10 cellular contexts compared by ENCODE assay signal in the genomic region with DNA sequence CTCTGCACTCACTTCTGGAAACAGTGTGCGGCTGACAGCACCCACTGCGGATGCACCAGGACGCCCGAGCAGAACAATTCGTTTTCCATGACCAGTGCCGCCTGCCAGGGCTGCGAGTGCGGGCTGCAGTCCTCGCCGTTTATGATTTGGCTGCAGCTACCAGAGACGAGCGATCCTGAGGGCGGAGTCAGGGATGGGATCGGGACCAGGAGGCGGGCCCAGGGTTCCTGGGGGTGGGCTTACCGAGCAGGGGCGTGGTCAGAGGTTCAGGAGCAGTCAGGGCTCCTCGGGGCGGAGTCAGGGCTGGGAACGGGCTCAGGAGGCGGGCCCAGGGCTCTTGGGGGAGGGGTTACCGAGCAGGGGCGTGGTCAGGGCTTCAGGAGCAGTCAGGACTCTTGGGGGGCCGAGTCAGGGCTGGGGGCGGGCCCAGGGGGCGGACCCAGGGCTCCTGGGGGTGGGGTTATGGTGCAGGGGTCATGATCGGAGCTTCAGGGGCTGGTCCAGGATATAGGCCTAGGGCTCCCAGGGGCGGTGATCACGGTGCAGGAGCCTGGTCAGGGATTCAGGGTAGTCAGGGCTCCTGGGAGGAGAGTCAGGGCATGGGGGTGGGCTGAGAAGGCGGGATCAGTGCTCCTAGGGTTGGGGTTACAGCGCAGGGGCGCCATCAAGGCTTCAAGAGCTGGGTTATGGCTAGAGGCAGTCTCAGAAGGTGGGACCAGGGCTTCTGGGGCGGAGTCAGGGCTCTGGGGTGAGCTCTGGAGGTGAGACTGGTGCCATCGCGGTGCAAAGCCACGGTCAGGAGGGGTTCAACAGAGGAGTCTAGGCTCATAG. TPM values are rescaled to one million over a fixed set of nuclear protein-coding genes. Genes with fewer than 3 reads are reported as not detected.
DNase-seq lines count a peak whose midpoint lies in the region; ATAC-seq and TF ChIP-seq lines count a peak whose summit lies in the region.
"Had no signal": no experiment of that assay in that cellular context is flagged by ENCODE, and none has a peak within 500 bp of the region (broad histone marks: within the 10 kb centered on the region; RNA-seq: fewer than 3 reads in every experiment).

No MANE protein-coding gene starts in this region.

- no peaks in the 10 kb centered on the region for H3K36me3 ChIP-seq in GM06990 (ENCODE audit: control insufficient read depth, insufficient read depth, low read length)
- H3K36me3 ChIP-seq: heart left ventricle, uterus had no signal

- H3K27me3 ChIP-seq in GM06990 (replicated peaks; ENCODE audit: control insufficient read depth, insufficient read depth, low read length), result peaks cover 2% of the 10 kb centered on the region

- peak; percentile 80 for DNase-seq in GM06990 (ENCODE audit: extremely low read depth, insufficient read length)
- peak; percentile 71 for DNase-seq in RPMI8226
- peak; percentile 99 for DNase-seq in ecto neural progenitor cell (ENCODE audit: low spot score)
- peak; percentile 10 for DNase-seq in pulmonary artery endothelial cell (ENCODE audit: low read depth, low spot score)
- no peak for DNase-seq in GOT3 (lab: John Stamatoyannopoulos, UW)
- DNase-seq: heart left ventricle had no signal

- H3K4me3 ChIP-seq in GM06990 (replicated peaks; ENCODE audit: low read depth, low read length), result no peak overlapping the region
- H3K4me3 ChIP-seq: heart left ventricle, uterus had no signal

- TF ChIP-seq CTCF in GM06990 (IDR thresholded peaks at IDR 0.05; ENCODE audit: insufficient read depth, low read length, poor library complexity, severe bottlenecking), result no peak

- ATAC-seq in HG02642 (IDR thresholded peaks at IDR 0.05; ENCODE audit: poor library complexity, unreplicated experiment) (peak; percentile 70), HG02610 (IDR thresholded peaks at IDR 0.05; ENCODE audit: unreplicated experiment) (no peak), HG02938 (IDR thresholded peaks at IDR 0.05; ENCODE audit: unreplicated experiment) (no peak)

RNA-seq across cellular contexts. Expression of a gene that starts 1.7 kb away (rescaled TPM):
- not detected in 2 replicates for total RNA-seq in pulmonary artery endothelial cell
- total RNA-seq: heart left ventricle had no signal

RNA-seq across cellular contexts. Expression of a gene that starts 36.2 kb away (rescaled TPM):
- not detected in 2 replicates for total RNA-seq in pulmonary artery endothelial cell
- total RNA-seq: heart left ventricle had no signal

RNA-seq across cellular contexts. Expression of a gene that starts 43.4 kb away (rescaled TPM):
- total RNA-seq in pulmonary artery endothelial cell, result not detected in 2 replicates

RNA-seq across cellular contexts. Expression of a gene that starts 54.7 kb away (rescaled TPM):
- not detected in 2 replicates for total RNA-seq in pulmonary artery endothelial cell
- total RNA-seq: heart left ventricle had no signal

RNA-seq across cellular contexts. Expression of a gene that starts 59.9 kb away (rescaled TPM):
- total RNA-seq in pulmonary artery endothelial cell, result not detected in 2 replicates
- total RNA-seq: heart left ventricle had no signal
